In genomic region chr21:31354122-31354521, GRCh38 we compare ENCODE assay signal across 12 cellular contexts. TPM values are rescaled to one million over a fixed set of nuclear protein-coding genes. Genes with fewer than 3 reads are reported as not detected.
DNase-seq lines count a peak whose midpoint lies in the region; ATAC-seq and TF ChIP-seq lines count a peak whose summit lies in the region.
"Had no signal": no experiment of that assay in that cellular context is flagged by ENCODE, and none has a peak within 500 bp of the region (broad histone marks: within the 10 kb centered on the region; RNA-seq: fewer than 3 reads in every experiment).

No MANE protein-coding gene starts in this region.

- peak; percentile 4 to 7 for ATAC-seq in activated T-cell treated with anti-CD3 and anti-CD28 coated beads, Interleukin-2, amount 50 U/mL, for 72 hours (replicated peaks in 1 of 2)
- ATAC-seq in T-helper 17 cell, result peak; percentile 1
- ATAC-seq in HG03342 (IDR thresholded peaks at IDR 0.05; ENCODE audit: unreplicated experiment), result no peak

- WGBS in esophagus squamous epithelium, 2 donors, result 34 to 39% methylated on average over 4 of the region's 4 CpGs

- H3K27ac ChIP-seq in esophagus squamous epithelium, result peak overlapping the region; percentile 79 to 92 (median 82)
- H3K27ac ChIP-seq: SK-N-MC had no signal

- intact Hi-C loops in esophagus squamous epithelium (cut with DNase I), result no loop called here

- no peaks in the 10 kb centered on the region for H3K27me3 Mint-ChIP-seq in activated T-cell treated with anti-CD3 and anti-CD28 coated beads, Interleukin-2, amount 50 U/mL, for 72 hours (ENCODE audit: low read depth)
- H3K27me3 Mint-ChIP-seq in T-helper 17 cell (no peaks in the 10 kb centered on the region), type B pancreatic cell (no peaks in the 10 kb centered on the region)

- TF ChIP-seq POLR2A in esophagus squamous epithelium (IDR thresholded peaks at IDR 0.05), result no peak

- H3K4me3 Mint-ChIP-seq in activated T-cell treated with anti-CD3 and anti-CD28 coated beads, Interleukin-2, amount 50 U/mL, for 72 hours, result peak overlapping the region; percentile 52 to 69
- peak overlapping the region; percentile 67 for H3K4me3 Mint-ChIP-seq in T-helper 17 cell
- H3K4me3 Mint-ChIP-seq in type B pancreatic cell, result peak overlapping the region; percentile 37

- peak overlapping the region; percentile 95 for H3K27ac Mint-ChIP-seq in activated T-cell treated with anti-CD3 and anti-CD28 coated beads, Interleukin-2, amount 50 U/mL, for 72 hours
- H3K27ac Mint-ChIP-seq in T-helper 17 cell, result peak overlapping the region; percentile 71
- peak overlapping the region; percentile 89 for H3K27ac Mint-ChIP-seq in type B pancreatic cell

- H3K4me3 ChIP-seq in esophagus squamous epithelium, result no peak overlapping the region
- H3K4me3 ChIP-seq: pancreas, SK-N-MC had no signal

- no peaks in the 10 kb centered on the region for H3K27me3 ChIP-seq in esophagus squamous epithelium
- H3K27me3 ChIP-seq: pancreas had no signal

- H3K4me1 Mint-ChIP-seq in activated T-cell treated with anti-CD3 and anti-CD28 coated beads, Interleukin-2, amount 50 U/mL, for 72 hours (ENCODE audit: low read depth), result peaks cover 26% of the 10 kb centered on the region
- H3K4me1 Mint-ChIP-seq in T-helper 17 cell (peaks cover 21% of the 10 kb centered on the region), type B pancreatic cell (ENCODE audit: unreplicated experiment) (peaks cover 20% of the 10 kb centered on the region)

- H3K9me3 ChIP-seq in T-helper 17 cell (ENCODE audit: control insufficient read depth, low read length, poor library complexity, severe bottlenecking), result no peaks in the 10 kb centered on the region
- H3K9me3 ChIP-seq in esophagus squamous epithelium, result no peaks in the 10 kb centered on the region
- H3K9me3 ChIP-seq: pancreas had no signal

- DNase-seq in activated T-cell treated with anti-CD3 and anti-CD28 coated beads, Interleukin-2, amount 50 U/mL, for 72 hours, result no peak
- no peak for DNase-seq in activated T-cell treated with anti-CD3 and anti-CD28 coated beads, Interleukin-2, amount 50 U/mL, for 48 hours
- no peak for DNase-seq in T-helper 17 cell
- DNase-seq in esophagus squamous epithelium (lab: John Stamatoyannopoulos, UW), result no peak
- no peak for DNase-seq in type B pancreatic cell (ENCODE audit: extremely low spot score, unreplicated experiment)
- no peak for DNase-seq in islet precursor cell
- no peak for DNase-seq in Kasumi-1 (lab: John Stamatoyannopoulos, UW)
- DNase-seq: AML-193, amniotic stem cell had no signal

- peaks cover 0 to 3% of the 10 kb centered on the region in 2 donors for H3K9me3 Mint-ChIP-seq in activated T-cell treated with anti-CD3 and anti-CD28 coated beads, Interleukin-2, amount 50 U/mL, for 72 hours
- H3K9me3 Mint-ChIP-seq in type B pancreatic cell, result peaks cover 9% of the 10 kb centered on the region

- no peaks in the 10 kb centered on the region for H3K36me3 ChIP-seq in esophagus squamous epithelium
- H3K36me3 ChIP-seq: pancreas had no signal

- peaks cover 5 to 58% (median 10%) of the 10 kb centered on the region in 3 donors for H3K4me1 ChIP-seq in esophagus squamous epithelium
- H3K4me1 ChIP-seq: pancreas had no signal

- TF ChIP-seq CTCF in esophagus squamous epithelium (IDR thresholded peaks at IDR 0.05) (peak in 2 of 6 experiments; percentile 7 to 32), type B pancreatic cell (conservative IDR thresholded peaks at IDR 0.05) (no peak)

- peaks cover 0 to 15% of the 10 kb centered on the region in 2 donors for H3K36me3 Mint-ChIP-seq in activated T-cell treated with anti-CD3 and anti-CD28 coated beads, Interleukin-2, amount 50 U/mL, for 72 hours (ENCODE audit: insufficient read depth in 2 of 2)
- H3K36me3 Mint-ChIP-seq in T-helper 17 cell (ENCODE audit: low read depth), result no peaks in the 10 kb centered on the region
- peaks cover 3% of the 10 kb centered on the region for H3K36me3 Mint-ChIP-seq in type B pancreatic cell

RNA-seq across cellular contexts. Expression of gene TIAM1, which starts 10.1 kb away (rescaled TPM):
- total RNA-seq in activated T-cell treated with anti-CD3 and anti-CD28 coated beads, Interleukin-2, amount 50 U/mL, for 72 hours, result 10 to 100 TPM; 62.2 to 63.7 TPM
- total RNA-seq in T-helper 17 cell (10 to 100 TPM; 54.2 to 68.7 TPM), esophagus squamous epithelium (100 to 1,000 TPM in 1 of 4 donors, 10 to 100 TPM in 3; 51.0 to 105 (median 85.6) TPM), type B pancreatic cell (ENCODE audit: low replicate concordance) (49.3 and 67.6 TPM in 2 replicates)
